18 cellular contexts compared by ENCODE assay signal in genomic region chr16:80065565-80065964, GRCh38.
"Had no signal": no experiment of that assay in that cellular context is flagged by ENCODE, and none has a peak within 500 bp of the region (broad histone marks: within the 10 kb centered on the region; RNA-seq: fewer than 3 reads in every experiment).

No MANE protein-coding gene starts in this region.

- H3K27ac ChIP-seq: esophagus muscularis mucosa, thyroid gland, uterus had no signal

- H3K9me3 Mint-ChIP-seq: activated CD4-positive, alpha-beta T cell treated with anti-CD3 and anti-CD28 coated beads, Interleukin-2, amount 10 ng/mL, durations not matched to agents 24 days and 14 days had no signal

- H3K4me1 Mint-ChIP-seq: activated CD4-positive, alpha-beta T cell treated with anti-CD3 and anti-CD28 coated beads, Interleukin-2, amount 10 ng/mL, durations not matched to agents 24 days and 14 days; stimulated activated naive B cell treated with anti-CD40 and anti-IgM and Interleukin-4, amounts not matched to agents 10 μg/mL and 1 μg/mL and 100 μg/mL, for 72 hours had no signal

- H3K36me3 Mint-ChIP-seq: activated naive CD4-positive, alpha-beta T cell treated with anti-CD3 and anti-CD28 coated beads, Interleukin-2, amount 50 U/mL, for 72 hours; stimulated activated naive B cell treated with anti-CD40 and anti-IgM and Interleukin-4, amounts not matched to agents 10 μg/mL and 1 μg/mL and 100 μg/mL, for 72 hours had no signal

- DNase-seq: activated CD4-positive, alpha-beta T cell treated with anti-CD3 and anti-CD28 coated beads, Interleukin-2, amount 10 ng/mL, durations not matched to agents 24 days and 14 days; activated CD4-positive, CD25-positive, alpha-beta regulatory T cell; activated CD8-positive, alpha-beta memory T cell treated with anti-CD3 and anti-CD28 coated beads, Interleukin-2, amount 50 U/mL, for 4 hours; activated CD8-positive, alpha-beta T cell treated with anti-CD3 and anti-CD28 coated beads, Interleukin-2, amount 10 ng/mL, durations not matched to agents 7 days and 5 days; activated gamma-delta T cell; activated T-cell treated with anti-CD3 and anti-CD28 coated beads, Interleukin-2, amount 50 U/mL, for 72 hours; hypothalamus; left ventricle myocardium superior; mesendoderm; occipital lobe; stimulated activated CD4-positive, alpha-beta T cell treated with anti-CD3 and anti-CD28 coated beads, Interleukin-2, amount 100 ng/mL, for 48 hours; stimulated activated naive B cell treated with anti-CD40 and anti-IgM and Interleukin-4, amounts not matched to agents 10 μg/mL and 1 μg/mL and 100 μg/mL, for 72 hours; thyroid gland; uterus had no signal

- H3K9me3 ChIP-seq: thyroid gland had no signal

- H3K36me3 ChIP-seq: esophagus muscularis mucosa, thyroid gland, uterus had no signal

- H3K27ac Mint-ChIP-seq: activated CD4-positive, alpha-beta T cell treated with anti-CD3 and anti-CD28 coated beads, Interleukin-2, amount 10 ng/mL, durations not matched to agents 24 days and 14 days; activated CD8-positive, alpha-beta T cell treated with anti-CD3 and anti-CD28 coated beads, Interleukin-2, amount 10 ng/mL, durations not matched to agents 7 days and 5 days; activated naive CD4-positive, alpha-beta T cell treated with anti-CD3 and anti-CD28 coated beads, Interleukin-2, amount 50 U/mL, for 72 hours; activated T-cell treated with anti-CD3 and anti-CD28 coated beads, Interleukin-2, amount 50 U/mL, for 72 hours; stimulated activated naive B cell treated with anti-CD40 and anti-IgM and Interleukin-4, amounts not matched to agents 10 μg/mL and 1 μg/mL and 100 μg/mL, for 72 hours had no signal

- FAIRE-seq: colon had no signal

- H3K4me3 Mint-ChIP-seq: activated CD4-positive, alpha-beta T cell treated with anti-CD3 and anti-CD28 coated beads, Interleukin-2, amount 10 ng/mL, durations not matched to agents 24 days and 14 days; activated CD8-positive, alpha-beta T cell treated with anti-CD3 and anti-CD28 coated beads, Interleukin-2, amount 10 ng/mL, durations not matched to agents 7 days and 5 days; activated T-cell treated with anti-CD3 and anti-CD28 coated beads, Interleukin-2, amount 50 U/mL, for 72 hours; nephron; stimulated activated naive B cell treated with anti-CD40 and anti-IgM and Interleukin-4, amounts not matched to agents 10 μg/mL and 1 μg/mL and 100 μg/mL, for 72 hours had no signal

- H3K27me3 Mint-ChIP-seq: stimulated activated naive B cell treated with anti-CD40 and anti-IgM and Interleukin-4, amounts not matched to agents 10 μg/mL and 1 μg/mL and 100 μg/mL, for 72 hours had no signal

- H3K4me1 ChIP-seq: esophagus muscularis mucosa, thyroid gland, uterus had no signal

- H3K4me3 ChIP-seq: esophagus muscularis mucosa, thyroid gland, uterus had no signal

- H3K27me3 ChIP-seq: esophagus muscularis mucosa, thyroid gland, uterus had no signal
